In the genomic region with DNA sequence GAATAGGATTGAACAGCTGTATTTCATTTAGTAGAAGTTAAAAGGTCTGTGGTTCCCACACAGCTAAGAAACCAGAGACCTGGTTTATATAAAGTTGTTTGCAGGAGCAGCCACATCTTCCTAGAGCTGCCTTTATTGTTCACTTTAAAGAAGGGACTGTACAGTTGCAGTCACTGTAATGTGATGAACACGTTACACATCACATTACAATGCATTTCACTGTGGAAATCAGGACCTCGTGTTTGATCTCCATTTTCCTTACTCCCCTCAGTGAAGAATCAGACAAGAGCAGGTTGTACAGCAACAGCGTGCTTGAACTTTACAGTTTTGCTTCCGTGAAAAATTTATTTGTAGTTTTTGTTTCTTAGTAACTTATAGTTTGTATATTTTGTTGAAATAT, we compare ENCODE assay signal across 1 cellular context.
A peak's percentile ranks its signal among the peaks of the same experiment; 100 is the strongest.
TF ChIP-seq lines count a peak whose summit lies in the region.

No MANE protein-coding gene starts in this region.

TF ChIP-seq in GM12878, 131 proteins besides CTCF, POLR2A, EP300 and RAD21 (continued from another document):
- TF ChIP-seq, protein P1, sequence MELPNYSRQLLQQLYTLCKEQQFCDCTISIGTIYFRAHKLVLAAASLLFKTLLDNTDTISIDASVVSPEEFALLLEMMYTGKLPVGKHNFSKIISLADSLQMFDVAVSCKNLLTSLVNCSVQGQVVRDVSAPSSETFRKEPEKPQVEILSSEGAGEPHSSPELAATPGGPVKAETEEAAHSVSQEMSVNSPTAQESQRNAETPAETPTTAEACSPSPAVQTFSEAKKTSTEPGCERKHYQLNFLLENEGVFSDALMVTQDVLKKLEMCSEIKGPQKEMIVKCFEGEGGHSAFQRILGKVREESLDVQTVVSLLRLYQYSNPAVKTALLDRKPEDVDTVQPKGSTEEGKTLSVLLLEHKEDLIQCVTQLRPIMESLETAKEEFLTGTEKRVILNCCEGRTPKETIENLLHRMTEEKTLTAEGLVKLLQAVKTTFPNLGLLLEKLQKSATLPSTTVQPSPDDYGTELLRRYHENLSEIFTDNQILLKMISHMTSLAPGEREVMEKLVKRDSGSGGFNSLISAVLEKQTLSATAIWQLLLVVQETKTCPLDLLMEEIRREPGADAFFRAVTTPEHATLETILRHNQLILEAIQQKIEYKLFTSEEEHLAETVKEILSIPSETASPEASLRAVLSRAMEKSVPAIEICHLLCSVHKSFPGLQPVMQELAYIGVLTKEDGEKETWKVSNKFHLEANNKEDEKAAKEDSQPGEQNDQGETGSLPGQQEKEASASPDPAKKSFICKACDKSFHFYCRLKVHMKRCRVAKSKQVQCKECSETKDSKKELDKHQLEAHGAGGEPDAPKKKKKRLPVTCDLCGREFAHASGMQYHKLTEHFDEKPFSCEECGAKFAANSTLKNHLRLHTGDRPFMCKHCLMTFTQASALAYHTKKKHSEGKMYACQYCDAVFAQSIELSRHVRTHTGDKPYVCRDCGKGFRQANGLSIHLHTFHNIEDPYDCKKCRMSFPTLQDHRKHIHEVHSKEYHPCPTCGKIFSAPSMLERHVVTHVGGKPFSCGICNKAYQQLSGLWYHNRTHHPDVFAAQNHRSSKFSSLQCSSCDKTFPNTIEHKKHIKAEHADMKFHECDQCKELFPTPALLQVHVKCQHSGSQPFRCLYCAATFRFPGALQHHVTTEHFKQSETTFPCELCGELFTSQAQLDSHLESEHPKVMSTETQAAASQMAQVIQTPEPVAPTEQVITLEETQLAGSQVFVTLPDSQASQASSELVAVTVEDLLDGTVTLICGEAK (IDR thresholded peaks at IDR 0.05; ENCODE audit: borderline replicate concordance) = peak; percentile 54; the same call in 1 of the 2 replicates
